29 cellular contexts compared by ENCODE assay signal in genomic region chr21:26557106-26557505, GRCh38. TPM values are rescaled to one million over a fixed set of nuclear protein-coding genes. Genes with fewer than 3 reads are reported as not detected.
"Had no signal": no experiment of that assay in that cellular context is flagged by ENCODE, and none has a peak within 500 bp of the region (broad histone marks: within the 10 kb centered on the region; RNA-seq: fewer than 3 reads in every experiment).

No MANE protein-coding gene starts in this region.

- H3K4me2 ChIP-seq: hepatocyte, smooth muscle cell had no signal

- H2AFZ ChIP-seq: hepatocyte had no signal

- H3K27ac ChIP-seq: dorsolateral prefrontal cortex, epithelial cell of prostate, hepatocyte, neutrophil, pancreas, suprapubic skin, transverse colon, upper lobe of right lung had no signal

- H3K9me3 ChIP-seq: gastrocnemius medialis, heart left ventricle, mucosa of descending colon, neutrophil, pancreas, suprapubic skin, transverse colon, upper lobe of right lung had no signal

- H3K79me2 ChIP-seq: hepatocyte had no signal

- H3K4me1 ChIP-seq: gastrocnemius medialis, pancreas, suprapubic skin, transverse colon, upper lobe of right lung had no signal

- ATAC-seq: esophagus mucosa; gastrocnemius medialis; heart left ventricle; left lobe of liver; mucosa of descending colon; natural killer cell treated with Interleukin-12 subunit alpha and Interleukin-12 subunit beta and Interleukin-15 and Interleukin-18, amount 100 ng/mL, for 72 hours; pancreas; sciatic nerve; stimulated activated naive CD8-positive, alpha-beta T cell treated with anti-CD3 and anti-CD28 coated beads, Interleukin-15, amount 100 ng/mL, for 72 hours; upper lobe of right lung had no signal

- H3K36me3 ChIP-seq: gastrocnemius medialis, neutrophil, pancreas, suprapubic skin, transverse colon, upper lobe of right lung had no signal

- H3K4me3 ChIP-seq: dorsolateral prefrontal cortex, gastrocnemius medialis, heart left ventricle, hepatocyte, mucosa of descending colon, pancreas, smooth muscle cell, suprapubic skin, transverse colon, upper lobe of right lung had no signal

- H3K27me3 ChIP-seq: dorsolateral prefrontal cortex, gastrocnemius medialis, heart left ventricle, hepatocyte, neutrophil, pancreas, suprapubic skin, transverse colon, upper lobe of right lung had no signal

- DNase-seq: dorsolateral prefrontal cortex; effector CD4-positive, alpha-beta T cell; foreskin fibroblast; gastrocnemius medialis; heart left ventricle; kidney; mesenchymal stem cell; mucosa of descending colon; naive B cell; pancreas; retina; stimulated activated CD4-positive, alpha-beta T cell treated with anti-CD3 and anti-CD28 coated beads, Interleukin-12 subunit alpha, Interleukin-12 subunit beta, amount 100 ng/mL, for 4 hours; stimulated activated CD4-positive, alpha-beta T cell treated with anti-CD3 and anti-CD28 coated beads, Interleukin-1b, Interleukin-23, amount 100 ng/mL, for 48 hours; stimulated activated CD4-positive, alpha-beta T cell treated with anti-CD3 and anti-CD28 coated beads, Interleukin-4, amount 100 ng/mL, for 1 hour; stimulated activated CD8-positive, alpha-beta memory T cell treated with anti-CD3 and anti-CD28 coated beads, Interleukin-4, amount 100 ng/mL, for 48 hours; stimulated activated naive CD4-positive, alpha-beta T cell; stimulated activated naive CD8-positive, alpha-beta T cell treated with anti-CD3 and anti-CD28 coated beads, Interleukin-15, amount 100 ng/mL, for 72 hours; transverse colon; upper lobe of right lung had no signal

- FAIRE-seq: colon, kidney, pancreas had no signal

RNA-seq across cellular contexts. Expression of gene CYYR1, which starts 16.0 kb away (rescaled TPM):
- total RNA-seq: natural killer cell treated with Interleukin-12 subunit alpha and Interleukin-12 subunit beta and Interleukin-15 and Interleukin-18, amount 100 ng/mL, for 72 hours had no signal
